ENCODE assay signal across 8 cellular contexts in the genomic region with DNA sequence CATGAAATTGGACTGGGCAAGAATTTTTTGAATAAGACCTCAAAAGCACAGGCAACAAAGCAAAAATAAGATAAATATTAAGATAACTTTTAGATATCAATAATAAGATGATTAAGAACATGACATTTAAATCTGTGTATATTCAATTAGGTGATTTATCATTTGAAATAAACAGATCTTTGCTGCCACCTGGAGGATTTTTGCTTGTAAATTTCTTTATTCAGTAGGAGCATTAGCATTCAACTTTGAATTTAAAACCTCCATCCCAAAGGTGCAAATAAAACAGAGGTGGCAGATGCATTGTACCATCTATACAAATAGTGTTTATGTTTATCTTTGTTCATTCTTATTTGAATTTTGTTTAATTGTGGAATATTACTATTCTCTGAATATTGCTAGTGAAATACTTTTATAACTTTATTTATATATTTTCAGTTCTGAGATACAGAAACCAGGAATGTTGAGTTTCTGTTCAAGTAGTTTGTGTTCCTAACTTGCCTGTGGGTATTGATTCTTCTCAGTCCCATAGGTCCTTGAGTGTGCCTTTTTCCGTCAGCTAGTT. TPM values are rescaled to one million over a fixed set of nuclear protein-coding genes. Genes with fewer than 3 reads are reported as not detected.
DNase-seq lines count a peak whose midpoint lies in the region; ATAC-seq, FAIRE-seq and TF ChIP-seq lines count a peak whose summit lies in the region.

No MANE protein-coding gene starts in this region.

- peak; percentile 19 for TF ChIP-seq CTCF in bronchial epithelial cell (IDR thresholded peaks at IDR 0.05; ENCODE audit: insufficient read depth, low read length, severe bottlenecking)
- TF ChIP-seq CTCF in lower lobe of right lung (IDR thresholded peaks at IDR 0.05), result peak; percentile 41

- no peaks in the 10 kb centered on the region for H3K27me3 Mint-ChIP-seq in CD4-positive, CD25-positive, alpha-beta regulatory T cell
- H3K27me3 Mint-ChIP-seq in activated T-helper 17 cell treated with anti-CD3 and anti-CD28 coated beads, Interleukin-2, amount 50 U/mL, for 72 hours, result no peaks in the 10 kb centered on the region

- no peak overlapping the region for H3K27ac Mint-ChIP-seq in CD4-positive, CD25-positive, alpha-beta regulatory T cell
- H3K27ac Mint-ChIP-seq in activated T-helper 17 cell treated with anti-CD3 and anti-CD28 coated beads, Interleukin-2, amount 50 U/mL, for 72 hours, result no peak overlapping the region

- H3K36me3 ChIP-seq in CD4-positive, CD25-positive, alpha-beta regulatory T cell (ENCODE audit: control insufficient read depth, insufficient read depth, low read length), result peaks cover 26% of the 10 kb centered on the region
- H3K36me3 ChIP-seq in bronchial epithelial cell (ENCODE audit: control insufficient read depth, insufficient read depth, low read length) (no peaks in the 10 kb centered on the region), lower lobe of right lung (peaks cover 31% of the 10 kb centered on the region)

- no peak overlapping the region for H3K4me3 Mint-ChIP-seq in CD4-positive, CD25-positive, alpha-beta regulatory T cell
- H3K4me3 Mint-ChIP-seq in activated T-helper 17 cell treated with anti-CD3 and anti-CD28 coated beads, Interleukin-2, amount 50 U/mL, for 72 hours, result no peak overlapping the region

- intact Hi-C loops in lower lobe of right lung (cut with DNase I), result no loop called here

- no peak overlapping the region for H3K4me3 ChIP-seq in CD4-positive, CD25-positive, alpha-beta regulatory T cell (ENCODE audit: low read depth, low read length)
- H3K4me3 ChIP-seq in bronchial epithelial cell (ENCODE audit: low read depth, low read length) (no peak overlapping the region), lower lobe of right lung (no peak overlapping the region)

- no peak overlapping the region for H3K27ac ChIP-seq in CD4-positive, CD25-positive, alpha-beta regulatory T cell (ENCODE audit: insufficient read depth, low read length, poor library complexity, severe bottlenecking)
- no peak overlapping the region for H3K27ac ChIP-seq in lower lobe of right lung

- H3K36me3 Mint-ChIP-seq in CD4-positive, CD25-positive, alpha-beta regulatory T cell, result peaks cover 32% of the 10 kb centered on the region
- peaks cover 40% of the 10 kb centered on the region for H3K36me3 Mint-ChIP-seq in activated T-helper 17 cell treated with anti-CD3 and anti-CD28 coated beads, Interleukin-2, amount 50 U/mL, for 72 hours (ENCODE audit: low read depth)

- H3K27me3 ChIP-seq in CD4-positive, CD25-positive, alpha-beta regulatory T cell (ENCODE audit: control insufficient read depth, insufficient read depth, low read length), result no peaks in the 10 kb centered on the region
- H3K27me3 ChIP-seq in bronchial epithelial cell (ENCODE audit: control insufficient read depth, insufficient read depth, low read length) (no peaks in the 10 kb centered on the region), lower lobe of right lung (ENCODE audit: low read depth) (no peaks in the 10 kb centered on the region)

- ATAC-seq in CD4-positive, CD25-positive, alpha-beta regulatory T cell (ENCODE audit: low read depth in 2 of 2), result no peak
- peak; percentile 41 for ATAC-seq in GM18861 (IDR thresholded peaks at IDR 0.05; ENCODE audit: unreplicated experiment)
- ATAC-seq in lower lobe of right lung, result no peak
- ATAC-seq in HG02938 (IDR thresholded peaks at IDR 0.05; ENCODE audit: unreplicated experiment), result no peak
- no peak for ATAC-seq in activated T-helper 17 cell treated with anti-CD3 and anti-CD28 coated beads, Interleukin-2, amount 50 U/mL, for 72 hours (replicated peaks)

- H3K4me1 ChIP-seq in CD4-positive, CD25-positive, alpha-beta regulatory T cell (ENCODE audit: control insufficient read depth, insufficient read depth, low read length, poor library complexity, severe bottlenecking), result no peaks in the 10 kb centered on the region
- no peaks in the 10 kb centered on the region for H3K4me1 ChIP-seq in lower lobe of right lung

- FAIRE-seq in bronchial epithelial cell (lab: Jason Lieb, UNC), result no peak

- H3K4me1 Mint-ChIP-seq in CD4-positive, CD25-positive, alpha-beta regulatory T cell, result no peaks in the 10 kb centered on the region
- no peaks in the 10 kb centered on the region for H3K4me1 Mint-ChIP-seq in activated T-helper 17 cell treated with anti-CD3 and anti-CD28 coated beads, Interleukin-2, amount 50 U/mL, for 72 hours

- DNase-seq in CD4-positive, CD25-positive, alpha-beta regulatory T cell, result peak; percentile 6 to 76 (median 63)
- DNase-seq in NCI-H526 (lab: John Stamatoyannopoulos, UW), result peak; percentile 44 to 83
- DNase-seq in bronchial epithelial cell (ENCODE audit: low read depth), result peak; percentile 58
- no peak for DNase-seq in lower lobe of right lung
- DNase-seq in HPDE6-E6E7 (ENCODE audit: extremely low spot score), result no peak

- peaks cover 0 to 6% (median 0%) of the 10 kb centered on the region in 7 donors for H3K9me3 Mint-ChIP-seq in CD4-positive, CD25-positive, alpha-beta regulatory T cell
- no peaks in the 10 kb centered on the region for H3K9me3 Mint-ChIP-seq in activated T-helper 17 cell treated with anti-CD3 and anti-CD28 coated beads, Interleukin-2, amount 50 U/mL, for 72 hours

- no peaks in the 10 kb centered on the region for H3K9me3 ChIP-seq in CD4-positive, CD25-positive, alpha-beta regulatory T cell (ENCODE audit: control insufficient read depth in 2 of 2, low read length in 2 of 2)
- H3K9me3 ChIP-seq in lower lobe of right lung, result no peaks in the 10 kb centered on the region

RNA-seq across cellular contexts. Expression of a gene that starts 20.9 kb away (rescaled TPM):
- total RNA-seq in CD4-positive, CD25-positive, alpha-beta regulatory T cell, result 28.3 TPM
- 10 to 100 TPM; 14.3 to 24.6 (median 19.5) TPM for polyA plus RNA-seq in CD4-positive, CD25-positive, alpha-beta regulatory T cell
- 15.5 and 24.0 TPM in 2 replicates for total RNA-seq in bronchial epithelial cell
- total RNA-seq in lower lobe of right lung, result 28.6 TPM
- 10 to 100 TPM; 31.3 to 47.3 TPM for total RNA-seq in activated T-helper 17 cell treated with anti-CD3 and anti-CD28 coated beads, Interleukin-2, amount 50 U/mL, for 72 hours

Comparison
In these comparisons a context has a peak if more than half of its experiments do, and no peak if none do; other contexts are left out.
1. DNase-seq: peak in CD4-positive, CD25-positive, alpha-beta regulatory T cell (3 of 3), NCI-H526 (2 of 2) and bronchial epithelial cell (single experiment); none in lower lobe of right lung (single experiment) and HPDE6-E6E7 (single experiment).